ENCODE assay signal across 23 cellular contexts in genomic region chr3:47109393-47109792, GRCh38.
"Had no signal": no experiment of that assay in that cellular context is flagged by ENCODE, and none has a peak within 500 bp of the region (broad histone marks: within the 10 kb centered on the region; RNA-seq: fewer than 3 reads in every experiment).

No MANE protein-coding gene starts in this region.

- ATAC-seq: activated T-cell treated with anti-CD3 and anti-CD28 coated beads, Interleukin-2, amount 50 U/mL, for 72 hours; heart right ventricle; left ventricle myocardium superior; natural killer cell had no signal

- H3K27me3 Mint-ChIP-seq: stimulated activated naive CD8-positive, alpha-beta T cell treated with anti-CD3 and anti-CD28 coated beads, Interleukin-15, Interleukin-2, amounts not matched to agents 100 ng/mL and 50 ng/mL, for 24 hours had no signal

- H3K36me3 Mint-ChIP-seq: natural killer cell had no signal

- H3K4me3 ChIP-seq: ascending aorta, breast epithelium, esophagus muscularis mucosa, heart right ventricle, transverse colon, uterus had no signal

- DNase-seq: activated CD4-positive, alpha-beta T cell treated with anti-CD3 and anti-CD28 coated beads, Interleukin-2, amount 50 U/mL, for 1 hour; activated CD4-positive, CD25-positive, alpha-beta regulatory T cell treated with anti-CD3 and anti-CD28 coated beads, Interleukin-2, amount 50 U/mL, for 72 hours; activated CD8-positive, alpha-beta memory T cell treated with anti-CD3 and anti-CD28 coated beads for 24 hours; activated effector memory CD4-positive, alpha-beta T cell treated with anti-CD3 and anti-CD28 coated beads, Interleukin-2, amount 50 U/mL, for 16 hours; activated naive CD4-positive, alpha-beta T cell treated with anti-CD3 and anti-CD28 coated beads, Interleukin-2, amount 50 U/mL, for 16 hours; activated T-cell treated with anti-CD3 and anti-CD28 coated beads, Interleukin-2, amount 50 U/mL, for 72 hours; effector CD4-positive, alpha-beta T cell; heart right ventricle; immature natural killer cell; kidney glomerular epithelial cell; left ventricle myocardium superior; natural killer cell; retina; stimulated activated CD4-positive, alpha-beta T cell treated with anti-CD3 and anti-CD28 coated beads, Interleukin-12 subunit alpha, Interleukin-12 subunit beta, amount 100 ng/mL, for 4 hours; stimulated activated CD4-positive, alpha-beta T cell treated with anti-CD3 and anti-CD28 coated beads, Interleukin-1b, Interleukin-23, amount 100 ng/mL, for 48 hours; stimulated activated CD8-positive, alpha-beta memory T cell treated with anti-CD3 and anti-CD28 coated beads, Interleukin-4, amount 100 ng/mL, for 48 hours; transverse colon; uterus had no signal

- H3K4me1 ChIP-seq: ascending aorta, breast epithelium, heart right ventricle, transverse colon, uterus had no signal

- H3K9me3 Mint-ChIP-seq: activated T-cell treated with anti-CD3 and anti-CD28 coated beads, Interleukin-2, amount 50 U/mL, for 72 hours; immature natural killer cell; natural killer cell; stimulated activated naive CD8-positive, alpha-beta T cell treated with anti-CD3 and anti-CD28 coated beads, Interleukin-15, Interleukin-2, amounts not matched to agents 100 ng/mL and 50 ng/mL, for 24 hours had no signal

- H3K27ac ChIP-seq: ascending aorta, breast epithelium, esophagus muscularis mucosa, heart right ventricle, transverse colon, uterus had no signal

- H3K4me3 Mint-ChIP-seq: activated T-cell treated with anti-CD3 and anti-CD28 coated beads, Interleukin-2, amount 50 U/mL, for 72 hours; immature natural killer cell; natural killer cell; stimulated activated naive CD8-positive, alpha-beta T cell treated with anti-CD3 and anti-CD28 coated beads, Interleukin-15, Interleukin-2, amounts not matched to agents 100 ng/mL and 50 ng/mL, for 24 hours had no signal

- H3K36me3 ChIP-seq: breast epithelium, uterus had no signal

- H3K27me3 ChIP-seq: ascending aorta, breast epithelium, esophagus muscularis mucosa, heart right ventricle, transverse colon, uterus had no signal

- FAIRE-seq: endothelial cell of umbilical vein had no signal

- H3K9me3 ChIP-seq: ascending aorta, breast epithelium, esophagus muscularis mucosa, heart right ventricle, transverse colon, uterus had no signal
